Comparison of ENCODE assay signal across 17 cellular contexts in the genomic region with DNA sequence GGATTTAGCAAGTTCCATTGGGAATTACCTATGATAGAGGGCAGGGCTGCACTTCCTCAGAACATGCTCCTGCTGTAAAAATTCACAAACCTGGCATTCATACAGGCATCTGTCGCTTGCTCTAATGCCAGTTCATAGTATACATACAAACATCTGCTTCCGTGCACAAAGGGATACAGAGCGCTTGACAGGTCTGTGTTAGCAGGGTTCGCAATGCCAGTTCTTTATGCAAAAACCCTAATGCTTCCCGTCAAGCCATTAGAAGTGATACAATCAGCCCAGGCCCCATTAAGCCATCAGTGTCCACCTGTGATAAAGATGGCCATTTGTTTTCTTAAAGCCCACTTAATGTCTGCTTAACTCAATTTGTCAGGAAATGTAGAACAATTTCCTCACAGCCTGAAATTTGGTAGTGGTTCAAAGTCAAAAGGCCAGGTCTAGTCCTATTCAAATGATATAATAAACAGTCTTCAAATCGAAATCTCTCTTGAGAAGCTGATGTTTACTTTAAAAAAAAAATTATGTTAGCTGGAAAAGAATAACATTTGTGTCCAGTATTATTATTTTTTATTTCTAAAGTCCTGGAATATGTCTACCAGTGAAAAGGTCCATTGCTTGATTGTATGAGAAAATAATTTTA.
DNase-seq lines count a peak whose midpoint lies in the region; ATAC-seq and TF ChIP-seq lines count a peak whose summit lies in the region.
"Had no signal": no experiment of that assay in that cellular context is flagged by ENCODE, and none has a peak within 500 bp of the region (broad histone marks: within the 10 kb centered on the region; RNA-seq: fewer than 3 reads in every experiment).

No MANE protein-coding gene starts in this region.

- CTCF ChIA-PET in activated CD8-positive, alpha-beta memory T cell treated with anti-CD3 and anti-CD28 coated beads, Interleukin-2, amount 10 ng/mL, durations not matched to agents 7 days and 5 days (lab: Charles Lee) = interaction anchor here (1.1 kb wide), 1 partner anchor 10 kb away, joined by 3 read pairs; no protein-coding TSS in a partner anchor

- no peaks in the 10 kb centered on the region for H3K4me1 ChIP-seq in BE2C
- H3K4me1 ChIP-seq: BLaER1 treated with 17β-estradiol and CSF1 and Interleukin-3, amounts not matched to agents 10 nM and 100 nM; foreskin keratinocyte had no signal

- H3K27me3 ChIP-seq in BE2C = no peaks in the 10 kb centered on the region
- H3K27me3 ChIP-seq: BLaER1 treated with 17β-estradiol and CSF1 and Interleukin-3, amounts not matched to agents 10 nM and 100 nM had no signal

- H3K27me3 Mint-ChIP-seq in T-helper 17 cell = no peaks in the 10 kb centered on the region
- no peaks in the 10 kb centered on the region for H3K27me3 Mint-ChIP-seq in activated CD8-positive, alpha-beta memory T cell treated with anti-CD3 and anti-CD28 coated beads, Interleukin-2, amount 10 ng/mL, durations not matched to agents 7 days and 5 days

- peaks cover 6% of the 10 kb centered on the region for H3K36me3 Mint-ChIP-seq in T-helper 17 cell (ENCODE audit: low read depth)
- peaks cover 13% of the 10 kb centered on the region for H3K36me3 Mint-ChIP-seq in activated CD8-positive, alpha-beta memory T cell treated with anti-CD3 and anti-CD28 coated beads, Interleukin-2, amount 10 ng/mL, durations not matched to agents 7 days and 5 days

- H3K9me3 ChIP-seq in BE2C = no peaks in the 10 kb centered on the region
- no peaks in the 10 kb centered on the region for H3K9me3 ChIP-seq in T-helper 17 cell (ENCODE audit: control insufficient read depth, low read length, poor library complexity, severe bottlenecking)
- H3K9me3 ChIP-seq: BLaER1 treated with 17β-estradiol and CSF1 and Interleukin-3, amounts not matched to agents 10 nM and 100 nM had no signal

- DNase-seq in BE2C (peak; percentile 79), NCI-H1694 (lab: John Stamatoyannopoulos, UW) (peak; percentile 98), NCI-H526 treated with DMSO at 0.1 percent for 48 hours (lab: John Stamatoyannopoulos, UW) (peak; percentile 75), T-helper 17 cell (no peak), hippocampal formation (lab: John Stamatoyannopoulos, UW) (no peak), AG08395 (ENCODE audit: low spot score) (no peak)
- DNase-seq in activated CD8-positive, alpha-beta memory T cell treated with anti-CD3 and anti-CD28 coated beads, Interleukin-2, amount 10 ng/mL, durations not matched to agents 7 days and 5 days = no peak
- DNase-seq: activated CD4-positive, alpha-beta T cell treated with anti-CD3 and anti-CD28 coated beads, Interleukin-2, amount 50 U/mL, for 4 hours; activated naive CD4-positive, alpha-beta T cell; foreskin keratinocyte; Karpas-422; NCI-H187; small intestine; stimulated activated CD4-positive, alpha-beta T cell treated with anti-CD3 and anti-CD28 coated beads, Interleukin-4, amount 100 ng/mL, for 1 hour had no signal

- ATAC-seq in T-helper 17 cell (no peak), GM18498 (IDR thresholded peaks at IDR 0.05; ENCODE audit: unreplicated experiment) (no peak)
- ATAC-seq in activated CD8-positive, alpha-beta memory T cell treated with anti-CD3 and anti-CD28 coated beads, Interleukin-2, amount 10 ng/mL, durations not matched to agents 7 days and 5 days = no peak
- ATAC-seq: foreskin keratinocyte had no signal

- no peaks in the 10 kb centered on the region for H3K36me3 ChIP-seq in BE2C

- no peak overlapping the region for H3K4me3 Mint-ChIP-seq in T-helper 17 cell
- H3K4me3 Mint-ChIP-seq in activated CD8-positive, alpha-beta memory T cell treated with anti-CD3 and anti-CD28 coated beads, Interleukin-2, amount 10 ng/mL, durations not matched to agents 7 days and 5 days = no peak overlapping the region

- no peaks in the 10 kb centered on the region for H3K9me3 Mint-ChIP-seq in activated CD8-positive, alpha-beta memory T cell treated with anti-CD3 and anti-CD28 coated beads, Interleukin-2, amount 10 ng/mL, durations not matched to agents 7 days and 5 days (ENCODE audit: low read depth)
- H3K9me3 Mint-ChIP-seq: neural crest cell had no signal

- H3K4me1 Mint-ChIP-seq in T-helper 17 cell = peaks cover 24% of the 10 kb centered on the region
- H3K4me1 Mint-ChIP-seq in activated CD8-positive, alpha-beta memory T cell treated with anti-CD3 and anti-CD28 coated beads, Interleukin-2, amount 10 ng/mL, durations not matched to agents 7 days and 5 days = peaks cover 19% of the 10 kb centered on the region

- peak overlapping the region; percentile 42 for H3K4me3 ChIP-seq in BE2C (ENCODE audit: low read depth, low read length)
- H3K4me3 ChIP-seq: BLaER1 treated with 17β-estradiol and CSF1 and Interleukin-3, amounts not matched to agents 10 nM and 100 nM had no signal

- TF ChIP-seq CTCF in BE2C (IDR thresholded peaks at IDR 0.05; ENCODE audit: low read depth, low read length) = no peak

- H3K27ac Mint-ChIP-seq in T-helper 17 cell = peak overlapping the region; percentile 45
- H3K27ac Mint-ChIP-seq in activated CD8-positive, alpha-beta memory T cell treated with anti-CD3 and anti-CD28 coated beads, Interleukin-2, amount 10 ng/mL, durations not matched to agents 7 days and 5 days = no peak overlapping the region

Comparison
In these comparisons a context has a peak if more than half of its experiments do, and no peak if none do; other contexts are left out.
1. DNase-seq: peak in BE2C (single experiment), NCI-H1694 (single experiment) and NCI-H526 treated with DMSO at 0.1 percent for 48 hours (single experiment); none in T-helper 17 cell (0 of 3), hippocampal formation (0 of 2), activated CD8-positive, alpha-beta memory T cell treated with anti-CD3 and anti-CD28 coated beads, Interleukin-2, amount 10 ng/mL, durations not matched to agents 7 days and 5 days (single experiment) and AG08395 (single experiment).